In the genomic region with DNA sequence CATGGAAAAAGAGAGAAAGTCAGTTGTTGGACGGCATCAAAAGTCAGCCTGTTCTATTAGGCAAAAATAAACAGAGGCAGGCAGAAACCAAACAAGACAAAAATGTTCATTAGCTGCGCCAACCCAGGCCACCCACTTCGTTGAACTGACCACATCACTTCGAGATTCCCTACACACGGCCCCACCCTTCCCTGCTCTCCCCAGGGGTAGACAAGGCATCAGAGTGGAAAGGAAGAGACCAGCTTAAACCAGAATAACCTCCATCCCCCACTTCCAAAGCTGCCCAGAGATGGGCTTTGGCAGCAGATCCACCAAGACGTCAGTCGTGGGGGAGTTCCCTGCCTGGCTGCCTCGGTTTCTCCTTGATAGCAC, we compare ENCODE assay signal across 14 cellular contexts.
"Had no signal": no experiment of that assay in that cellular context is flagged by ENCODE, and none has a peak within 500 bp of the region (broad histone marks: within the 10 kb centered on the region; RNA-seq: fewer than 3 reads in every experiment).

No MANE protein-coding gene starts in this region.

- H3K4me1 ChIP-seq: vagina had no signal

- H3K4me2 ChIP-seq: smooth muscle cell had no signal

- H3K27ac ChIP-seq: thoracic aorta, vagina had no signal

- H3K4me3 ChIP-seq: smooth muscle cell, thoracic aorta, vagina had no signal

- H3K9me3 ChIP-seq: thoracic aorta, vagina had no signal

- DNase-seq: activated CD4-positive, alpha-beta T cell treated with anti-CD3 and anti-CD28 coated beads for 4 hours; activated CD8-positive, alpha-beta T cell treated with anti-CD3 and anti-CD28 coated beads for 36 hours; activated effector memory CD4-positive, alpha-beta T cell treated with Interleukin-2 at 50 U/mL for 16 hours; activated naive CD4-positive, alpha-beta T cell treated with anti-CD3 and anti-CD28 coated beads, Interleukin-2, amount 50 U/mL, for 16 hours; activated T-cell treated with anti-CD3 and anti-CD28 coated beads, Interleukin-2, amount 50 U/mL, for 4 hours; glutamatergic neuron; left cardiac atrium; SW 1271 had no signal

- ATAC-seq: activated CD8-positive, alpha-beta T cell treated with anti-CD3 and anti-CD28 coated beads for 36 hours; activated T-cell treated with anti-CD3 and anti-CD28 coated beads, Interleukin-2, amount 50 U/mL, for 4 hours; esophagus mucosa; naive thymus-derived CD8-positive, alpha-beta T cell; WTC11 had no signal

- H3K36me3 ChIP-seq: thoracic aorta, vagina had no signal

- H3K27me3 ChIP-seq: vagina had no signal
